ENCODE assay signal across 17 cellular contexts in genomic region chr5:157802747-157803146, GRCh38. TPM values are rescaled to one million over a fixed set of nuclear protein-coding genes. Genes with fewer than 3 reads are reported as not detected.
DNase-seq lines count a peak whose midpoint lies in the region; ATAC-seq and TF ChIP-seq lines count a peak whose summit lies in the region.
"Had no signal": no experiment of that assay in that cellular context is flagged by ENCODE, and none has a peak within 500 bp of the region (broad histone marks: within the 10 kb centered on the region; RNA-seq: fewer than 3 reads in every experiment).

No MANE protein-coding gene starts in this region.

- H3K9ac ChIP-seq in PC-3 (ENCODE audit: low read length): no peak overlapping the region
- no peak overlapping the region for H3K9ac ChIP-seq in trophoblast cell (ENCODE audit: low read length)

- no peak overlapping the region for H3K18ac ChIP-seq in trophoblast cell (ENCODE audit: low read length)

- no CpG with 5 or more reads among the region's 6 CpGs for WGBS in trophoblast cell (ENCODE audit: extremely low coverage, insufficient coverage, insufficient read length)

- H2BK12ac ChIP-seq in trophoblast cell (ENCODE audit: low read length): no peak overlapping the region

- no peak overlapping the region for H3K27ac ChIP-seq in PC-3 (ENCODE audit: low read length)
- no peak overlapping the region for H3K27ac ChIP-seq in trophoblast cell (ENCODE audit: low read depth, low read length)
- H3K27ac ChIP-seq in Peyer's patch: no peak overlapping the region

- H3F3A ChIP-seq in PC-3 (ENCODE audit: low read length, unreplicated experiment): no peaks in the 10 kb centered on the region

- H2AK5ac ChIP-seq in trophoblast cell (ENCODE audit: low read length): no peak overlapping the region

- H3K4me2 ChIP-seq in PC-3 (ENCODE audit: low read length) (no peak overlapping the region), trophoblast cell (ENCODE audit: low read length) (no peak overlapping the region)
- H3K4me2 ChIP-seq: GM23338 had no signal

- DNase-seq in PC-3: no peak
- no peak for DNase-seq in left lobe of liver (ENCODE audit: low spot score)
- peak; percentile 14 to 30 for DNase-seq in trophoblast cell
- DNase-seq in Peyer's patch: no peak
- DNase-seq: 8988T; C1 segment of cervical spinal cord; Calu3; CD4-positive, alpha-beta memory T cell; COR-L47; DMS53; DMS79 treated with DMSO at 0.1 percent for 48 hours; GF-D8; H9 had no signal

- BruUV-seq in PC-3 (replicated peaks; lab: Mats Ljungman, UMichigan): no TSS peak

- H3K4me1 ChIP-seq in PC-3 (ENCODE audit: insufficient read depth, low read length) (no peaks in the 10 kb centered on the region), trophoblast cell (ENCODE audit: control insufficient read depth in 1 of 2, insufficient read depth in 2 of 2, low read length in 2 of 2) (no peaks in the 10 kb centered on the region), Peyer's patch (no peaks in the 10 kb centered on the region)

- H4K12ac ChIP-seq in trophoblast cell (ENCODE audit: low read depth, low read length): no peak overlapping the region

- peaks cover 41% of the 10 kb centered on the region for H3K36me3 ChIP-seq in PC-3 (ENCODE audit: low read depth, low read length)
- peaks cover 6 to 10% of the 10 kb centered on the region in 2 experiments for H3K36me3 ChIP-seq in trophoblast cell (ENCODE audit: control insufficient read depth in 1 of 2, insufficient read depth in 2 of 2, low read length in 2 of 2)
- peaks cover 0 to 45% (median 0%) of the 10 kb centered on the region in 3 donors for H3K36me3 ChIP-seq in Peyer's patch

- H3K27me3 ChIP-seq in PC-3 (ENCODE audit: low read length) (no peaks in the 10 kb centered on the region), trophoblast cell (ENCODE audit: insufficient read depth, low read length) (no peaks in the 10 kb centered on the region), Peyer's patch (no peaks in the 10 kb centered on the region)

- no peaks in the 10 kb centered on the region for H3K9me2 ChIP-seq in PC-3 (replicated peaks; ENCODE audit: low read length)

- H4K8ac ChIP-seq in trophoblast cell (ENCODE audit: low read depth, low read length): no peak overlapping the region

- TF ChIP-seq POLR2A in Peyer's patch (IDR thresholded peaks at IDR 0.05): no peak

- no peak overlapping the region for H3K23ac ChIP-seq in trophoblast cell (ENCODE audit: low read length)

- H3K79me2 ChIP-seq in PC-3 (ENCODE audit: low read length): no peaks in the 10 kb centered on the region
- no peaks in the 10 kb centered on the region for H3K79me2 ChIP-seq in trophoblast cell (ENCODE audit: control insufficient read depth, insufficient read depth, low read length, poor library complexity)

- no peak overlapping the region for H3K4ac ChIP-seq in trophoblast cell (ENCODE audit: low read depth, low read length)

- intact Hi-C loops in PC-3 (cut with micrococcal nuclease): no loop called here

- POLR2A ChIA-PET in PC-3 (lab: Charles Lee; ENCODE audit: unreplicated experiment): no interaction called here

- H4K91ac ChIP-seq in trophoblast cell (ENCODE audit: low read depth, low read length): no peak overlapping the region

- ATAC-seq in PC-3 (0 out of 2 replicates have a peak, but pooled peaks have one; percentile 24), left lobe of liver (peak; percentile 39), HG02763 (IDR thresholded peaks at IDR 0.05; ENCODE audit: unreplicated experiment) (no peak), GM21723 (IDR thresholded peaks at IDR 0.05; ENCODE audit: unreplicated experiment) (no peak)
- ATAC-seq: GM23338, HCT116 had no signal

- TF ChIP-seq CTCF in PC-3 (conservative IDR thresholded peaks at IDR 0.05; ENCODE audit: low read depth, low read length): no peak
- TF ChIP-seq CTCF in Peyer's patch (IDR thresholded peaks at IDR 0.05): no peak

- no peaks in the 10 kb centered on the region for H3K9me3 ChIP-seq in PC-3 (ENCODE audit: low read length)
- H3K9me3 ChIP-seq in trophoblast cell (ENCODE audit: insufficient read depth, low read depth, low read length): no peaks in the 10 kb centered on the region
- no peaks in the 10 kb centered on the region for H3K9me3 ChIP-seq in Peyer's patch

- no peaks in the 10 kb centered on the region for H3K79me1 ChIP-seq in trophoblast cell (ENCODE audit: low read length)

- CTCF ChIA-PET in PC-3 (lab: Charles Lee): no interaction called here

- H2AFZ ChIP-seq in PC-3 (ENCODE audit: low read length): no peak overlapping the region
- no peak overlapping the region for H2AFZ ChIP-seq in trophoblast cell (ENCODE audit: insufficient read depth, low read length, poor library complexity)
- H2AFZ ChIP-seq: GM23338 had no signal

- no peaks in the 10 kb centered on the region for H4K20me1 ChIP-seq in PC-3 (ENCODE audit: low read length)

- no peak overlapping the region for H3K14ac ChIP-seq in trophoblast cell (ENCODE audit: low read length)

- no peak overlapping the region for H2BK5ac ChIP-seq in trophoblast cell (ENCODE audit: low read depth, low read length, poor library complexity)

- H3K4me3 ChIP-seq in PC-3 (ENCODE audit: low read length) (no peak overlapping the region), trophoblast cell (ENCODE audit: low read depth, low read length) (no peak overlapping the region), Peyer's patch (no peak overlapping the region)
- H3K4me3 ChIP-seq: GM23338 had no signal

- H2BK120ac ChIP-seq in trophoblast cell (ENCODE audit: insufficient read depth, low read length, poor library complexity): no peak overlapping the region

RNA-seq across cellular contexts. Expression of gene CLINT1, which starts 56.2 kb away (rescaled TPM):
- total RNA-seq in PC-3 (2014; rRNA removed): 125 and 131 TPM in 2 replicates
- 45.6 TPM for total RNA-seq in left lobe of liver
- 89.3 and 92.0 TPM in 2 replicates for polyA plus RNA-seq in trophoblast cell (2013)
- total RNA-seq in Peyer's patch: 100 to 1,000 TPM; 115 to 177 (median 133) TPM

RNA-seq across cellular contexts. Expression of gene LSM11, which starts 59.2 kb away (rescaled TPM):
- total RNA-seq in PC-3 (2014; rRNA removed) (5.0 and 5.1 TPM in 2 replicates), left lobe of liver (0.86 TPM), Peyer's patch (1 to 10 TPM; 3.3 to 3.8 (median 3.6) TPM)
- 2.7 and 3.0 TPM in 2 replicates for polyA plus RNA-seq in trophoblast cell (2013)

Comparison
In these comparisons a context has a peak if more than half of its experiments do, and no peak if none do; other contexts are left out.
1. ATAC-seq: peak in PC-3 (single experiment) and left lobe of liver (single experiment); none in HG02763 (single experiment) and GM21723 (single experiment).
2. DNase-seq: peak in trophoblast cell (2 of 2); none in PC-3 (single experiment), left lobe of liver (single experiment) and Peyer's patch (0 of 3).